Comparison of ENCODE assay signal across 1 cellular context in genomic region chr11:85843929-85844328, GRCh38.
TF ChIP-seq lines count a peak whose summit lies in the region.

No MANE protein-coding gene starts in this region.

TF ChIP-seq in HCT116, 20 proteins besides CTCF, POLR2A, EP300 and RAD21:
- TF ChIP-seq REST (IDR thresholded peaks at IDR 0.05; ENCODE audit: low read depth) (no peak), CEBPB (IDR thresholded peaks at IDR 0.05; ENCODE audit: low read depth) (no peak), EZH2phosphoT487 (IDR thresholded peaks at IDR 0.05; ENCODE audit: borderline replicate concordance) (no peak), ZBTB33 (IDR thresholded peaks at IDR 0.05; ENCODE audit: extremely low read depth, insufficient replicate concordance, low read length) (no peak), ELF1 (IDR thresholded peaks at IDR 0.05; ENCODE audit: borderline replicate concordance, low read depth) (no peak), ATF3 (IDR thresholded peaks at IDR 0.05) (no peak), CBX3 (IDR thresholded peaks at IDR 0.05; ENCODE audit: low read depth) (no peak), YY1 (IDR thresholded peaks at IDR 0.05; ENCODE audit: extremely low read depth, insufficient replicate concordance, low read depth, low read length) (no peak), FOSL1 (IDR thresholded peaks at IDR 0.05; ENCODE audit: low read depth) (no peak), SP1 (IDR thresholded peaks at IDR 0.05; ENCODE audit: low read depth) (no peak), TCF7L2 (IDR thresholded peaks at IDR 0.05; ENCODE audit: borderline replicate concordance, extremely low read depth, insufficient read depth, insufficient read length) (no peak), SIN3A (IDR thresholded peaks at IDR 0.05; ENCODE audit: low read depth) (no peak), MAX (IDR thresholded peaks at IDR 0.05) (no peak), SRF (IDR thresholded peaks at IDR 0.05; ENCODE audit: low read depth) (no peak), ZNF274 (IDR thresholded peaks at IDR 0.05; ENCODE audit: low read depth, low read length) (no peak), JUND (IDR thresholded peaks at IDR 0.05) (no peak), ZFX (IDR thresholded peaks at IDR 0.05) (no peak), EZH2 (IDR thresholded peaks at IDR 0.05) (no peak), POLR2AphosphoS5 (IDR thresholded peaks at IDR 0.05; ENCODE audit: low read depth, low read length) (no peak)
